9 cellular contexts compared by ENCODE assay signal in genomic region chr3:138114431-138114918, GRCh38. TPM values are rescaled to one million over a fixed set of nuclear protein-coding genes. Genes with fewer than 3 reads are reported as not detected.
DNase-seq lines count a peak whose midpoint lies in the region; ATAC-seq and TF ChIP-seq lines count a peak whose summit lies in the region.
"Had no signal": no experiment of that assay in that cellular context is flagged by ENCODE, and none has a peak within 500 bp of the region (broad histone marks: within the 10 kb centered on the region; RNA-seq: fewer than 3 reads in every experiment).

No MANE protein-coding gene starts in this region.

- POLR2A ChIA-PET in activated CD4-positive, alpha-beta memory T cell treated with anti-CD3 and anti-CD28 coated beads for 36 hours (lab: Charles Lee), result no interaction called here

- H3K4me1 Mint-ChIP-seq in activated CD4-positive, alpha-beta memory T cell treated with anti-CD3 and anti-CD28 coated beads for 36 hours (ENCODE audit: low read depth), result peaks cover 5% of the 10 kb centered on the region

- CTCF ChIA-PET in activated CD4-positive, alpha-beta memory T cell treated with anti-CD3 and anti-CD28 coated beads for 36 hours (lab: Charles Lee), result interaction anchor here (6.2 kb wide), 1 partner anchor 43 kb away, joined by 127 read pairs; no protein-coding TSS in a partner anchor

- no peak overlapping the region for H3K27ac Mint-ChIP-seq in activated CD4-positive, alpha-beta memory T cell treated with anti-CD3 and anti-CD28 coated beads for 36 hours

- H3K36me3 Mint-ChIP-seq in activated CD4-positive, alpha-beta memory T cell treated with anti-CD3 and anti-CD28 coated beads for 36 hours, result no peaks in the 10 kb centered on the region

- H3K4me1 ChIP-seq in gastrocnemius medialis, result peaks cover 0 to 23% of the 10 kb centered on the region in 2 donors

- intact Hi-C loops in activated CD4-positive, alpha-beta memory T cell treated with anti-CD3 and anti-CD28 coated beads for 36 hours (cut with micrococcal nuclease), result no loop called here
- intact Hi-C loops in left ventricle myocardium superior (cut with micrococcal nuclease), result no loop called here
- intact Hi-C loops in gastrocnemius medialis (cut with DNase I; ENCODE audit: low total_unique reads), result loop anchor here (2.0 kb wide), 1 partner anchor 72 kb away; the partner anchor contains the start of gene ARMC8

- no peak for TF ChIP-seq CTCF in gastrocnemius medialis (IDR thresholded peaks at IDR 0.05 in 4 of 5, conservative IDR thresholded peaks at IDR 0.05 in 1 of 5)

- in situ Hi-C loops in gastrocnemius medialis (cut with MboI; ENCODE audit: low sequenced_read_pairs in 4 of 4), result loop anchor here in 1 of 4 donors (10.0 kb wide), 1 partner anchor 50 kb away; no protein-coding TSS in a partner anchor

- no peak for TF ChIP-seq POLR2A in gastrocnemius medialis (IDR thresholded peaks at IDR 0.05)

- peak overlapping the region; percentile 69 to 82 (median 74) for H3K27ac ChIP-seq in gastrocnemius medialis
- H3K27ac ChIP-seq: 22Rv1 had no signal

- H3K9me3 Mint-ChIP-seq in activated CD4-positive, alpha-beta memory T cell treated with anti-CD3 and anti-CD28 coated beads for 36 hours, result no peaks in the 10 kb centered on the region

- DNase-seq in DMS 273 (lab: John Stamatoyannopoulos, UW; ENCODE audit: unreplicated experiment) (peak; percentile 67), DMS 273 treated with DMSO at 0.1 percent for 48 hours (lab: John Stamatoyannopoulos, UW) (no peak), left ventricle myocardium superior (no peak), gastrocnemius medialis (no peak), SW480 (ENCODE audit: low spot score) (no peak)
- no peak for DNase-seq in activated CD4-positive, alpha-beta memory T cell treated with anti-CD3 and anti-CD28 coated beads for 36 hours
- DNase-seq in stimulated activated naive CD4-positive, alpha-beta T cell (lab: John Stamatoyannopoulos, UW), result no peak
- DNase-seq in stimulated activated CD4-positive, alpha-beta T cell treated with anti-CD3 and anti-CD28 coated beads, Interleukin-4, amount 100 ng/mL, for 1 hour, result no peak

- peak overlapping the region; percentile 74 to 95 (median 87) for H3K4me3 ChIP-seq in gastrocnemius medialis

- H3K27me3 Mint-ChIP-seq in activated CD4-positive, alpha-beta memory T cell treated with anti-CD3 and anti-CD28 coated beads for 36 hours, result peaks cover 44% of the 10 kb centered on the region

- H3K27me3 ChIP-seq in gastrocnemius medialis, result no peaks in the 10 kb centered on the region

- H3K36me3 ChIP-seq in gastrocnemius medialis, result no peaks in the 10 kb centered on the region

- no peaks in the 10 kb centered on the region for H3K9me3 ChIP-seq in gastrocnemius medialis

- ATAC-seq in left ventricle myocardium superior (peak; percentile 16), gastrocnemius medialis (peak in 1 of 2 donors; percentile 5)

- peak overlapping the region; percentile 70 for H3K4me3 Mint-ChIP-seq in activated CD4-positive, alpha-beta memory T cell treated with anti-CD3 and anti-CD28 coated beads for 36 hours

RNA-seq across cellular contexts. Expression of gene DZIP1L, which starts 0.9 kb away (rescaled TPM):
- not detected for total RNA-seq in activated CD4-positive, alpha-beta memory T cell treated with anti-CD3 and anti-CD28 coated beads for 36 hours
- total RNA-seq in left ventricle myocardium superior (5.7 TPM), gastrocnemius medialis (1 to 10 TPM; 1.1 to 3.3 (median 1.5) TPM)

RNA-seq across cellular contexts. Expression of gene A4GNT, which starts 17.7 kb away (rescaled TPM):
- not detected for total RNA-seq in activated CD4-positive, alpha-beta memory T cell treated with anti-CD3 and anti-CD28 coated beads for 36 hours
- total RNA-seq in left ventricle myocardium superior, result not detected
- not detected for total RNA-seq in gastrocnemius medialis
